ENCODE assay signal across 18 cellular contexts in the genomic region with DNA sequence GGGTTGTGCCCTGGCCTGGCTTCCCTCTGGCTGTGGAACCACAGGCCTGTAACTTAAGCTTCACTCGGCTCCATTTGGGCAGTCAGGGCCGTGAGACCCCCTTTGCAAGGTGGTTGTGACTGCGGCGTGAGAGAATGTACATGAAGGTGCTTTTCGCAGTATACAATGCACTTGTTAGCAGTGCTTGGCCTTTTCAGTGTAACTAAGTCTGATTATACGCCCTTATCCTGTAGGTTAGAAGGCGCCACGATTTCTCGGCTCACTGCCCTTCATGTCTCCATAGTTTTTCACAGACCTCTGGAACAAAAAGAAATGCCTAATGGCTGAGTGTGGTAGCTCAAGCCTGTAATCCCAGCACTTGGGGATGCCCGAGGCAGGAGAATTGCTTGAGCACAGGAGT. TPM values are rescaled to one million over a fixed set of nuclear protein-coding genes. Genes with fewer than 3 reads are reported as not detected.
DNase-seq lines count a peak whose midpoint lies in the region; ATAC-seq and TF ChIP-seq lines count a peak whose summit lies in the region.
"Had no signal": no experiment of that assay in that cellular context is flagged by ENCODE, and none has a peak within 500 bp of the region (broad histone marks: within the 10 kb centered on the region; RNA-seq: fewer than 3 reads in every experiment).

No MANE protein-coding gene starts in this region.

- peak overlapping the region; percentile 13 for H3K27ac Mint-ChIP-seq in activated CD8-positive, alpha-beta T cell treated with anti-CD3 and anti-CD28 coated beads for 36 hours
- no peak overlapping the region for H3K27ac Mint-ChIP-seq in activated CD8-positive, alpha-beta T cell treated with anti-CD3 and anti-CD28 coated beads, Interleukin-2, amount 10 ng/mL, durations not matched to agents 7 days and 5 days
- H3K27ac Mint-ChIP-seq: activated naive CD8-positive, alpha-beta T cell treated with anti-CD3 and anti-CD28 coated beads, Interleukin-2, amount 10 ng/mL, durations not matched to agents 7 days and 5 days; GM23338 had no signal

- H3K9me3 Mint-ChIP-seq in activated CD8-positive, alpha-beta T cell treated with anti-CD3 and anti-CD28 coated beads for 36 hours: no peaks in the 10 kb centered on the region
- no peaks in the 10 kb centered on the region for H3K9me3 Mint-ChIP-seq in activated CD8-positive, alpha-beta T cell treated with anti-CD3 and anti-CD28 coated beads, Interleukin-2, amount 10 ng/mL, durations not matched to agents 7 days and 5 days (ENCODE audit: insufficient read depth)
- H3K9me3 Mint-ChIP-seq: activated naive CD8-positive, alpha-beta T cell treated with anti-CD3 and anti-CD28 coated beads, Interleukin-2, amount 10 ng/mL, durations not matched to agents 7 days and 5 days; central memory CD8-positive, alpha-beta T cell; GM23338 had no signal

- H3K4me1 Mint-ChIP-seq in activated CD8-positive, alpha-beta T cell treated with anti-CD3 and anti-CD28 coated beads for 36 hours (ENCODE audit: low read depth): peaks cover 35% of the 10 kb centered on the region
- peaks cover 6% of the 10 kb centered on the region for H3K4me1 Mint-ChIP-seq in activated CD8-positive, alpha-beta T cell treated with anti-CD3 and anti-CD28 coated beads, Interleukin-2, amount 10 ng/mL, durations not matched to agents 7 days and 5 days (ENCODE audit: low read depth)
- H3K4me1 Mint-ChIP-seq: GM23338 had no signal

- H3K14ac ChIP-seq in mesenchymal stem cell (ENCODE audit: low read length in 2 of 2): no peak overlapping the region

- peak overlapping the region; percentile 65 for H2AK5ac ChIP-seq in mesenchymal stem cell (ENCODE audit: low read length, severe bottlenecking)

- no peak for DNase-seq in activated CD8-positive, alpha-beta T cell treated with anti-CD3 and anti-CD28 coated beads for 36 hours
- no peak for DNase-seq in activated CD8-positive, alpha-beta T cell treated with anti-CD3 and anti-CD28 coated beads, Interleukin-2, amount 10 ng/mL, durations not matched to agents 7 days and 5 days
- no peak for DNase-seq in breast epithelium (ENCODE audit: low spot score in 2 of 2)
- no peak for DNase-seq in mesenchymal stem cell
- DNase-seq in suprapubic skin (ENCODE audit: low spot score in 2 of 2): no peak
- DNase-seq in foreskin melanocyte: no peak
- no peak for DNase-seq in NOMO-1 treated with dmso at 0.1 percent for 144 hours (lab: John Stamatoyannopoulos, UW; ENCODE audit: unreplicated experiment)
- DNase-seq: 8988T; activated naive CD8-positive, alpha-beta T cell treated with anti-CD3 and anti-CD28 coated beads, Interleukin-2, amount 10 ng/mL, durations not matched to agents 7 days and 5 days; DND-41; glutamatergic neuron; kidney had no signal

- POLR2A ChIA-PET in activated CD8-positive, alpha-beta T cell treated with anti-CD3 and anti-CD28 coated beads for 36 hours (lab: Charles Lee): interaction anchor here (1.3 to 3.4 kb wide), 2 partner anchors 9 to 13 kb away, joined by 3 to 17 read pairs; partner anchors contain the start of genes RECQL5 and SAP30BP
- POLR2A ChIA-PET in activated CD8-positive, alpha-beta T cell treated with anti-CD3 and anti-CD28 coated beads, Interleukin-2, amount 10 ng/mL, durations not matched to agents 7 days and 5 days (lab: Charles Lee): interaction anchor here (1.0 kb wide), 1 partner anchor 14 kb away, joined by 4 read pairs; the partner anchor contains the start of gene RECQL5

- H2BK120ac ChIP-seq in mesenchymal stem cell (ENCODE audit: low read depth, low read length): no peak overlapping the region

- H3K4me3 Mint-ChIP-seq in activated CD8-positive, alpha-beta T cell treated with anti-CD3 and anti-CD28 coated beads for 36 hours: no peak overlapping the region
- no peak overlapping the region for H3K4me3 Mint-ChIP-seq in activated CD8-positive, alpha-beta T cell treated with anti-CD3 and anti-CD28 coated beads, Interleukin-2, amount 10 ng/mL, durations not matched to agents 7 days and 5 days
- H3K4me3 Mint-ChIP-seq: activated naive CD8-positive, alpha-beta T cell treated with anti-CD3 and anti-CD28 coated beads, Interleukin-2, amount 10 ng/mL, durations not matched to agents 7 days and 5 days; central memory CD8-positive, alpha-beta T cell; GM23338 had no signal

- TF ChIP-seq EP300 in suprapubic skin (IDR thresholded peaks at IDR 0.05): no peak

- peaks cover 25% of the 10 kb centered on the region for H3K36me3 Mint-ChIP-seq in activated CD8-positive, alpha-beta T cell treated with anti-CD3 and anti-CD28 coated beads for 36 hours (ENCODE audit: low read depth)
- peaks cover 24% of the 10 kb centered on the region for H3K36me3 Mint-ChIP-seq in activated CD8-positive, alpha-beta T cell treated with anti-CD3 and anti-CD28 coated beads, Interleukin-2, amount 10 ng/mL, durations not matched to agents 7 days and 5 days (ENCODE audit: low read depth)

- no peak overlapping the region for H2BK12ac ChIP-seq in mesenchymal stem cell (ENCODE audit: low read length in 2 of 2)

- H3K23ac ChIP-seq in mesenchymal stem cell (ENCODE audit: low read length in 2 of 2): no peak overlapping the region

- no peak overlapping the region for H2AFZ ChIP-seq in mesenchymal stem cell (ENCODE audit: low read depth, low read length)
- H2AFZ ChIP-seq: GM23338 had no signal

- H3K4me3 ChIP-seq in breast epithelium (no peak overlapping the region), mesenchymal stem cell (ENCODE audit: insufficient read depth in 1 of 2, low read depth in 1 of 2, low read length in 2 of 2) (no peak overlapping the region), suprapubic skin (no peak overlapping the region)
- H3K4me3 ChIP-seq: GM23338, SK-N-MC, thoracic aorta had no signal

- no peaks in the 10 kb centered on the region for H3K27me3 Mint-ChIP-seq in activated CD8-positive, alpha-beta T cell treated with anti-CD3 and anti-CD28 coated beads for 36 hours
- H3K27me3 Mint-ChIP-seq in activated CD8-positive, alpha-beta T cell treated with anti-CD3 and anti-CD28 coated beads, Interleukin-2, amount 10 ng/mL, durations not matched to agents 7 days and 5 days (ENCODE audit: low read depth): no peaks in the 10 kb centered on the region
- H3K27me3 Mint-ChIP-seq: activated naive CD8-positive, alpha-beta T cell treated with anti-CD3 and anti-CD28 coated beads, Interleukin-2, amount 10 ng/mL, durations not matched to agents 7 days and 5 days; central memory CD8-positive, alpha-beta T cell had no signal

- H3K27ac ChIP-seq in breast epithelium: peak overlapping the region; percentile 84 to 85
- peak overlapping the region; percentile 89 for H3K27ac ChIP-seq in mesenchymal stem cell (ENCODE audit: low read length, poor library complexity, severe bottlenecking)
- peak overlapping the region; percentile 66 for H3K27ac ChIP-seq in suprapubic skin
- H3K27ac ChIP-seq: thoracic aorta had no signal

- no peaks in the 10 kb centered on the region for H3K9me3 ChIP-seq in breast epithelium
- no peaks in the 10 kb centered on the region for H3K9me3 ChIP-seq in mesenchymal stem cell (ENCODE audit: control insufficient read depth, low read length)
- H3K9me3 ChIP-seq in suprapubic skin: no peaks in the 10 kb centered on the region
- H3K9me3 ChIP-seq: thoracic aorta had no signal

- H4K91ac ChIP-seq in mesenchymal stem cell (ENCODE audit: low read length): no peak overlapping the region

- no peak overlapping the region for H3K18ac ChIP-seq in mesenchymal stem cell (ENCODE audit: low read depth in 1 of 2, low read length in 2 of 2)

- no peak for TF ChIP-seq POLR2A in breast epithelium (IDR thresholded peaks at IDR 0.05)
- TF ChIP-seq POLR2A in suprapubic skin (IDR thresholded peaks at IDR 0.05): no peak

- WGBS in mesenchymal stem cell: 98% methylated on average over 10 of the region's 10 CpGs
- WGBS in suprapubic skin: 82% methylated on average over 10 of the region's 10 CpGs

- no peak overlapping the region for H3K4me2 ChIP-seq in mesenchymal stem cell (ENCODE audit: low read length, poor library complexity, severe bottlenecking)
- H3K4me2 ChIP-seq: GM23338 had no signal

- H3K4me1 ChIP-seq in breast epithelium (peaks cover 6 to 9% of the 10 kb centered on the region in 2 donors), mesenchymal stem cell (ENCODE audit: control insufficient read depth, insufficient read depth, low read depth, low read length) (peaks cover 24% of the 10 kb centered on the region), suprapubic skin (peaks cover 69% of the 10 kb centered on the region)

- CTCF ChIA-PET in activated CD8-positive, alpha-beta T cell treated with anti-CD3 and anti-CD28 coated beads for 36 hours (lab: Charles Lee): interaction anchor here (1.7 to 25.7 kb wide), 3 partner anchors 27 to 67 kb away, joined by 7 to 347 read pairs (median 10); partner anchors contain the start of gene SMIM5
- CTCF ChIA-PET in activated CD8-positive, alpha-beta T cell treated with anti-CD3 and anti-CD28 coated beads, Interleukin-2, amount 10 ng/mL, durations not matched to agents 7 days and 5 days (lab: Charles Lee): interaction anchor here (1.5 to 3.5 kb wide), 3 partner anchors 48 to 73 kb away, joined by 5 to 30 read pairs (median 7); partner anchors contain the start of gene SMIM5

- intact Hi-C loops in activated CD8-positive, alpha-beta T cell treated with anti-CD3 and anti-CD28 coated beads for 36 hours (cut with micrococcal nuclease): no loop called here
- intact Hi-C loops in breast epithelium (cut with DNase I; ENCODE audit: low total_unique reads): no loop called here

- no peak overlapping the region for H2BK15ac ChIP-seq in mesenchymal stem cell (ENCODE audit: low read depth, poor library complexity, severe bottlenecking)

- no peak overlapping the region for H3K9ac ChIP-seq in mesenchymal stem cell (ENCODE audit: low read length)

- peak overlapping the region; percentile 48 for H2BK5ac ChIP-seq in mesenchymal stem cell (ENCODE audit: low read depth, low read length, poor library complexity, severe bottlenecking)

- no peak for ATAC-seq in activated CD8-positive, alpha-beta T cell treated with anti-CD3 and anti-CD28 coated beads for 36 hours
- no peak for ATAC-seq in activated CD8-positive, alpha-beta T cell treated with anti-CD3 and anti-CD28 coated beads, Interleukin-2, amount 10 ng/mL, durations not matched to agents 7 days and 5 days
- ATAC-seq in GM21737 (IDR thresholded peaks at IDR 0.05; ENCODE audit: unreplicated experiment): no peak
- ATAC-seq: GM23338 had no signal

- no peaks in the 10 kb centered on the region for H3K27me3 ChIP-seq in breast epithelium
- no peaks in the 10 kb centered on the region for H3K27me3 ChIP-seq in mesenchymal stem cell (ENCODE audit: control insufficient read depth in 1 of 2, insufficient read depth in 1 of 2, low read length in 2 of 2)
- no peaks in the 10 kb centered on the region for H3K27me3 ChIP-seq in suprapubic skin

- no peak overlapping the region for H4K8ac ChIP-seq in mesenchymal stem cell (ENCODE audit: low read length)

- TF ChIP-seq CTCF in activated CD8-positive, alpha-beta T cell treated with anti-CD3 and anti-CD28 coated beads for 36 hours (IDR thresholded peaks at IDR 0.05): no peak
- TF ChIP-seq CTCF in breast epithelium (IDR thresholded peaks at IDR 0.05) (no peak), suprapubic skin (IDR thresholded peaks at IDR 0.05) (no peak)

- no peak overlapping the region for H3K4ac ChIP-seq in mesenchymal stem cell (ENCODE audit: low read depth in 1 of 2, low read length in 2 of 2)

- H3K79me1 ChIP-seq in mesenchymal stem cell (replicated peaks; ENCODE audit: low read length, poor library complexity, severe bottlenecking): peaks cover 11% of the 10 kb centered on the region

- H3K36me3 ChIP-seq in breast epithelium: no peaks in the 10 kb centered on the region
- H3K36me3 ChIP-seq in mesenchymal stem cell (ENCODE audit: control insufficient read depth in 1 of 2, insufficient read depth in 2 of 2, low read depth in 1 of 2, low read length in 2 of 2): peaks cover 14 to 47% of the 10 kb centered on the region in 2 experiments
- H3K36me3 ChIP-seq in suprapubic skin: peaks cover 20% of the 10 kb centered on the region

RNA-seq across cellular contexts. Expression of gene SAP30BP, which starts 13.3 kb away (rescaled TPM):
- 10 to 100 TPM; 73.0 to 75.8 TPM for total RNA-seq in activated CD8-positive, alpha-beta T cell treated with anti-CD3 and anti-CD28 coated beads for 36 hours
- total RNA-seq in activated CD8-positive, alpha-beta T cell treated with anti-CD3 and anti-CD28 coated beads, Interleukin-2, amount 10 ng/mL, durations not matched to agents 7 days and 5 days: 10 to 100 TPM; 88.7 to 93.7 TPM
- total RNA-seq in breast epithelium (10 to 100 TPM; 68.3 to 89.5 (median 86.1) TPM), suprapubic skin (100 to 1,000 TPM in 1 of 4 donors, 10 to 100 TPM in 3; 67.0 to 104 (median 86.3) TPM)
- 68.5 TPM for polyA plus RNA-seq in mesenchymal stem cell (2013, experiment 1 of 2)
- 71.8 TPM for polyA plus RNA-seq in mesenchymal stem cell (2013, experiment 2 of 2)

RNA-seq across cellular contexts. Expression of gene RECQL5, which starts 13.5 kb away (rescaled TPM):
- total RNA-seq in activated CD8-positive, alpha-beta T cell treated with anti-CD3 and anti-CD28 coated beads for 36 hours: 10 to 100 TPM; 33.3 to 34.2 TPM
- 10 to 100 TPM; 37.6 to 43.9 TPM for total RNA-seq in activated CD8-positive, alpha-beta T cell treated with anti-CD3 and anti-CD28 coated beads, Interleukin-2, amount 10 ng/mL, durations not matched to agents 7 days and 5 days
- total RNA-seq in breast epithelium (10 to 100 TPM; 10.7 to 22.8 (median 14.1) TPM), suprapubic skin (100 to 1,000 TPM in 1 of 4 donors, 10 to 100 TPM in 3; 35.3 to 129 (median 63.6) TPM)
- 9.8 TPM for polyA plus RNA-seq in mesenchymal stem cell (2013, experiment 1 of 2)
- polyA plus RNA-seq in mesenchymal stem cell (2013, experiment 2 of 2): 9.5 TPM

RNA-seq across cellular contexts. Expression of gene ITGB4, which starts 40.8 kb away (rescaled TPM):
- total RNA-seq in activated CD8-positive, alpha-beta T cell treated with anti-CD3 and anti-CD28 coated beads for 36 hours: 1 to 10 TPM in 1 of 2 experiments, under 1 TPM in 1; 0.69 to 1.8 TPM
- 1 to 10 TPM in 1 of 2 experiments, under 1 TPM in 1; 0.89 to 2.0 TPM for total RNA-seq in activated CD8-positive, alpha-beta T cell treated with anti-CD3 and anti-CD28 coated beads, Interleukin-2, amount 10 ng/mL, durations not matched to agents 7 days and 5 days
- 100 to 1,000 TPM in 1 of 3 donors, 10 to 100 TPM in 1, 1 to 10 TPM in 1; 9.8 to 125 (median 67.2) TPM for total RNA-seq in breast epithelium
- polyA plus RNA-seq in mesenchymal stem cell (2013, experiment 1 of 2): 1.3 TPM
- 1.0 TPM for polyA plus RNA-seq in mesenchymal stem cell (2013, experiment 2 of 2)
- total RNA-seq in suprapubic skin: 100 to 1,000 TPM; 382 to 583 (median 474) TPM

RNA-seq across cellular contexts. Expression of gene SMIM5, which starts 47.2 kb away (rescaled TPM):
- under 1 TPM; 0.07 to 0.25 TPM for total RNA-seq in activated CD8-positive, alpha-beta T cell treated with anti-CD3 and anti-CD28 coated beads for 36 hours
- total RNA-seq in activated CD8-positive, alpha-beta T cell treated with anti-CD3 and anti-CD28 coated beads, Interleukin-2, amount 10 ng/mL, durations not matched to agents 7 days and 5 days: under 1 TPM in 1 of 2 experiments, not detected in 1; 0.31 TPM
- total RNA-seq in breast epithelium: 1 to 10 TPM in 1 of 3 donors, under 1 TPM in 2; 0.29 to 2.6 (median 0.48) TPM
- polyA plus RNA-seq in mesenchymal stem cell (2013, experiment 1 of 2): 0.08 TPM
- 0.04 TPM for polyA plus RNA-seq in mesenchymal stem cell (2013, experiment 2 of 2)
- total RNA-seq in suprapubic skin: 10 to 100 TPM in 2 of 4 donors, 1 to 10 TPM in 2; 1.7 to 11.8 (median 8.6) TPM
- total RNA-seq: endothelial cell of umbilical vein, GM23338 had no signal
- polyA plus RNA-seq: endothelial cell of umbilical vein had no signal
